In the genomic region with DNA sequence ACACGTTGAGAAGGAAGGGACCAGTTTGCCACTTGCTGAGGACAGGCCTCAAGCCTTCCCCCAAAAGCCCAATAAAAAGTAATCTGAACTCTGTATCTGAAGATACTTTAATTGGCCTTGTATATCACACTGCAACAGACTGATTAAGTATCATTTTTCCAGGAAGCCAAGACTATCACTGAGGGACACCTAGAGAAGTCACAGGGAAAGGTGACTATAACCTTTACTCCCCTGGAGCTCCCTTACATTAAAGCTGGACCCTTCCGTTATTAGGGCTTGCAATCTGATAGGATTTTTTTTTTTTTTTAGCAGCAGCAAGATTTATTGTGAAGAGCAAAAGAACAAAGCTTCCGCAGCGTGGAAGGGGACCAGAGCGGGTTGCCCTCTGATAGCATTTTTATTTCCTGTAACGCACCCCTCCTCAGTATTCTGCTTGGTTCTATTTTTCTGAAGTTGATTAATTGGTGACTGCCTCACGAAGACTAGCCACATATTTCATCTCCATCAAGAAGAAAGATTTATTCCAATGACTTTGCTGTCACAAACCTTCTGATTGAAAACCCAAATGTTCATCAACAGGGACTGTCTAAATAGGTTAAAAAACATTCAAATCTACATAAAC, we compare ENCODE assay signal across 28 cellular contexts. TPM values are rescaled to one million over a fixed set of nuclear protein-coding genes. Genes with fewer than 3 reads are reported as not detected.
DNase-seq lines count a peak whose midpoint lies in the region; ATAC-seq, FAIRE-seq and TF ChIP-seq lines count a peak whose summit lies in the region.
"Had no signal": no experiment of that assay in that cellular context is flagged by ENCODE, and none has a peak within 500 bp of the region (broad histone marks: within the 10 kb centered on the region; RNA-seq: fewer than 3 reads in every experiment).

No MANE protein-coding gene starts in this region.

- H3K4me1 ChIP-seq in HepG2 (ENCODE audit: insufficient read depth, low read length) = peaks cover 60% of the 10 kb centered on the region
- H3K4me1 ChIP-seq in right lobe of liver = peaks cover 0 to 23% (median 7%) of the 10 kb centered on the region in 4 donors
- peaks cover 9% of the 10 kb centered on the region for H3K4me1 ChIP-seq in CD4-positive, alpha-beta memory T cell (ENCODE audit: insufficient read depth, low read length)
- H3K4me1 ChIP-seq: uterus had no signal

- H3K27me3 ChIP-seq in HepG2 (ENCODE audit: control insufficient read depth in 1 of 2, insufficient read depth in 2 of 2, low read length in 2 of 2) = no peaks in the 10 kb centered on the region; a peak in 1 of 5 replicates
- no peaks in the 10 kb centered on the region for H3K27me3 ChIP-seq in right lobe of liver
- H3K27me3 ChIP-seq in CD4-positive, alpha-beta memory T cell (ENCODE audit: insufficient read depth, low read length) = peaks cover 8% of the 10 kb centered on the region
- no peaks in the 10 kb centered on the region for H3K27me3 ChIP-seq in MG63
- H3K27me3 ChIP-seq: sigmoid colon, SJCRH30, suprapubic skin, uterus had no signal

- no peak for FAIRE-seq in HepG2 (lab: Jason Lieb, UNC)
- FAIRE-seq: A204.1, GM12892, H54, keratinocyte had no signal

- H3K36me3 Mint-ChIP-seq in brain (no peaks in the 10 kb centered on the region), nephron (ENCODE audit: low read depth) (no peaks in the 10 kb centered on the region)
- H3K36me3 Mint-ChIP-seq in CD4-positive, alpha-beta memory T cell = no peaks in the 10 kb centered on the region
- H3K36me3 Mint-ChIP-seq: CD4-positive, CD25-positive, alpha-beta regulatory T cell; stimulated activated naive B cell treated with anti-CD40 and anti-IgM and Interleukin-4, amounts not matched to agents 10 μg/mL and 1 μg/mL and 100 μg/mL, for 72 hours; T-cell had no signal

- H3K27me3 Mint-ChIP-seq in brain = no peaks in the 10 kb centered on the region
- peaks cover 7% of the 10 kb centered on the region for H3K27me3 Mint-ChIP-seq in nephron (ENCODE audit: low read depth)
- H3K27me3 Mint-ChIP-seq in CD4-positive, alpha-beta memory T cell = peaks cover 26 to 35% of the 10 kb centered on the region in 2 donors

- TF ChIP-seq POLR2A in HepG2 (IDR thresholded peaks at IDR 0.05; ENCODE audit: insufficient read depth in 1 of 2, low read depth in 2 of 2, low read length in 2 of 2) = no peak
- TF ChIP-seq POLR2A in right lobe of liver (IDR thresholded peaks at IDR 0.05) = no peak

- H3K9me3 ChIP-seq in HepG2 (ENCODE audit: low read length) = no peaks in the 10 kb centered on the region
- H3K9me3 ChIP-seq in right lobe of liver = no peaks in the 10 kb centered on the region
- H3K9me3 ChIP-seq in CD4-positive, alpha-beta memory T cell (ENCODE audit: control insufficient read depth in 1 of 2, low read length in 2 of 2) = no peaks in the 10 kb centered on the region
- H3K9me3 ChIP-seq in MG63 = no peaks in the 10 kb centered on the region
- H3K9me3 ChIP-seq: lower lobe of right lung, sigmoid colon, SJCRH30, suprapubic skin, uterus had no signal

- H4K20me1 ChIP-seq in HepG2 (ENCODE audit: insufficient read depth, low read length) = peaks cover 26% of the 10 kb centered on the region

- POLR2A ChIA-PET in HepG2 (lab: Yijun Ruan, JAX) = no interaction called here
- POLR2A ChIA-PET in CD4-positive, alpha-beta memory T cell (lab: Charles Lee; ENCODE audit: partially characterized antibody) = no interaction called here

- H3K4me3 Mint-ChIP-seq in brain (peak overlapping the region; percentile 83 to 90 (median 84)), nephron (peak overlapping the region; percentile 82 to 88 (median 86))
- H3K4me3 Mint-ChIP-seq in CD4-positive, alpha-beta memory T cell = peak overlapping the region in 2 of 8 donors; percentile 27 to 28
- H3K4me3 Mint-ChIP-seq: activated CD8-positive, alpha-beta T cell treated with anti-CD3 and anti-CD28 coated beads for 36 hours; stimulated activated naive B cell treated with anti-CD40 and anti-IgM and Interleukin-4, amounts not matched to agents 10 μg/mL and 1 μg/mL and 100 μg/mL, for 72 hours had no signal

- H3K9me3 Mint-ChIP-seq in brain = no peaks in the 10 kb centered on the region
- H3K9me3 Mint-ChIP-seq in nephron = no peaks in the 10 kb centered on the region
- peaks cover 0 to 1% (median 0%) of the 10 kb centered on the region in 8 donors for H3K9me3 Mint-ChIP-seq in CD4-positive, alpha-beta memory T cell
- H3K9me3 Mint-ChIP-seq: activated CD8-positive, alpha-beta T cell treated with anti-CD3 and anti-CD28 coated beads for 36 hours; stimulated activated naive B cell treated with anti-CD40 and anti-IgM and Interleukin-4, amounts not matched to agents 10 μg/mL and 1 μg/mL and 100 μg/mL, for 72 hours; T-cell had no signal

- BruUV-seq in HepG2 (replicated peaks; lab: Mats Ljungman, UMichigan) = no TSS peak

- peak overlapping the region in 1 of 5 experiments; percentile 87 for H3K27ac Mint-ChIP-seq in brain
- H3K27ac Mint-ChIP-seq in nephron = peak overlapping the region in 1 of 3 experiments; percentile 57
- no peak overlapping the region for H3K27ac Mint-ChIP-seq in CD4-positive, alpha-beta memory T cell
- H3K27ac Mint-ChIP-seq: activated CD8-positive, alpha-beta T cell treated with anti-CD3 and anti-CD28 coated beads for 36 hours; stimulated activated naive B cell treated with anti-CD40 and anti-IgM and Interleukin-4, amounts not matched to agents 10 μg/mL and 1 μg/mL and 100 μg/mL, for 72 hours; T-cell had no signal

- H3K27ac ChIP-seq in HepG2 (ENCODE audit: extremely low read length, insufficient read depth, low read length) (no peak overlapping the region), right lobe of liver (peak overlapping the region in 1 of 3 donors; percentile 98)
- H3K27ac ChIP-seq in CD4-positive, alpha-beta memory T cell (ENCODE audit: low read depth, low read length) = no peak overlapping the region
- H3K27ac ChIP-seq: lower lobe of right lung, suprapubic skin, uterus had no signal

- no peak overlapping the region for H2AFZ ChIP-seq in HepG2 (ENCODE audit: low read length)

- no peak for DNase-seq in HepG2 (ENCODE audit: low spot score)
- DNase-seq in right lobe of liver = no peak
- DNase-seq in activated CD4-positive, alpha-beta T cell treated with anti-CD3 and anti-CD28 coated beads for 1 hour = no peak
- DNase-seq in CD4-positive, alpha-beta memory T cell = no peak
- no peak for DNase-seq in MG63
- DNase-seq: activated CD8-positive, alpha-beta T cell treated with anti-CD3 and anti-CD28 coated beads for 36 hours; activated effector memory CD4-positive, alpha-beta T cell treated with Interleukin-2 at 50 U/mL for 16 hours; CD4-positive, CD25-positive, alpha-beta regulatory T cell; DMS 273 treated with DMSO at 0.1 percent for 48 hours; KBM-7; lower lobe of right lung; NCI-H1105 treated with DMSO at 0.1 percent for 48 hours; NCI-H2029 treated with DMSO at 0.1 percent for 48 hours; NCI-H226; sigmoid colon; stimulated activated CD4-positive, alpha-beta T cell treated with anti-CD3 and anti-CD28 coated beads, Interleukin-15, amount 100 ng/mL, for 24 hours; stimulated activated naive B cell treated with anti-CD40 and anti-IgM and Interleukin-4, amounts not matched to agents 10 μg/mL and 1 μg/mL and 100 μg/mL, for 72 hours; T-cell; uterus had no signal

- peak overlapping the region; percentile 85 to 89 (median 87); a peak in 5 of 6 replicates for H3K4me3 ChIP-seq in HepG2 (replicated peaks in 1 of 3; ENCODE audit: insufficient read depth in 1 of 3, low read depth in 2 of 3, low read length in 3 of 3)
- no peak overlapping the region for H3K4me3 ChIP-seq in right lobe of liver
- no peak overlapping the region for H3K4me3 ChIP-seq in CD4-positive, alpha-beta memory T cell (ENCODE audit: low read length in 2 of 2)
- H3K4me3 ChIP-seq in MG63 = no peak overlapping the region
- H3K4me3 ChIP-seq: lower lobe of right lung, sigmoid colon, suprapubic skin, uterus had no signal

- TF ChIP-seq CTCF in HepG2 (CRISPR knock-in tag; IDR thresholded peaks at IDR 0.05) (no peak), right lobe of liver (IDR thresholded peaks at IDR 0.05) (no peak), brain (conservative IDR thresholded peaks at IDR 0.05) (no peak), nephron (IDR thresholded peaks at IDR 0.05; ENCODE audit: unreplicated experiment in 3 of 3) (no peak)

- H3K4me2 ChIP-seq in HepG2 (ENCODE audit: low read depth, low read length) = peak overlapping the region; percentile 82

- H3K79me2 ChIP-seq in HepG2 (ENCODE audit: insufficient read depth, low read length) = peaks cover 68% of the 10 kb centered on the region

- peaks cover 75% of the 10 kb centered on the region for H3K4me1 Mint-ChIP-seq in brain
- H3K4me1 Mint-ChIP-seq in nephron = peaks cover 46% of the 10 kb centered on the region
- peaks cover 4 to 6% (median 6%) of the 10 kb centered on the region in 4 donors for H3K4me1 Mint-ChIP-seq in CD4-positive, alpha-beta memory T cell

- intact Hi-C loops in HepG2 (cut with micrococcal nuclease; ENCODE audit: unreplicated experiment) = loop anchor here (5.0 kb wide), 2 partner anchors 35 to 165 kb away; a partner anchor contains a TSS
- intact Hi-C loops in right lobe of liver (cut with DNase I) = loop anchor here in 1 of 2 donors (5.0 kb wide), 1 partner anchor 50 kb away; no protein-coding TSS in a partner anchor
- intact Hi-C loops in CD4-positive, alpha-beta memory T cell (cut with micrococcal nuclease) = loop anchor here (10.0 kb wide), 1 partner anchor 592 kb away; no protein-coding TSS in a partner anchor

- H3K36me3 ChIP-seq in HepG2 (replicated peaks in 1 of 2; ENCODE audit: control insufficient read depth in 1 of 2, insufficient read depth in 2 of 2, low read length in 2 of 2) = no peaks in the 10 kb centered on the region
- H3K36me3 ChIP-seq in right lobe of liver = no peaks in the 10 kb centered on the region
- no peaks in the 10 kb centered on the region for H3K36me3 ChIP-seq in CD4-positive, alpha-beta memory T cell (ENCODE audit: insufficient read depth, low read length)
- no peaks in the 10 kb centered on the region for H3K36me3 ChIP-seq in MG63
- H3K36me3 ChIP-seq: lower lobe of right lung, sigmoid colon, SJCRH30, suprapubic skin, uterus had no signal

- TF ChIP-seq RAD21 in HepG2 (CRISPR knock-in tag; IDR thresholded peaks at IDR 0.05) = no peak

- TF ChIP-seq EP300 in HepG2 (IDR thresholded peaks at IDR 0.05; ENCODE audit: low read depth in 2 of 2, low read length in 2 of 2) (no peak), HepG2 (CRISPR knock-in tag; IDR thresholded peaks at IDR 0.05; ENCODE audit: borderline replicate concordance) (no peak)

- H3K9ac ChIP-seq in HepG2 (ENCODE audit: insufficient read depth, low read depth, low read length) = peak overlapping the region; percentile 83; the same call in 1 of the 2 replicates

- 78% methylated on average over 7 of the region's 7 CpGs for WGBS in HepG2 (ENCODE audit: low lambda C conversion rate)
- WGBS in right lobe of liver (ENCODE audit: insufficient coverage, low coverage, low lambda C conversion rate, missing lambda C conversion rate) = 73% methylated on average over 7 of the region's 7 CpGs

- CTCF ChIA-PET in HepG2 (lab: Yijun Ruan, JAX; ENCODE audit: low intra/inter-chr PET ratio, low total read pairs) = no interaction called here
- CTCF ChIA-PET in CD4-positive, alpha-beta memory T cell (lab: Charles Lee; ENCODE audit: partially characterized antibody) = no interaction called here

- in situ Hi-C loops in HepG2 (cut with HindIII; ENCODE audit: extremely low pct_ligation_motif_present, low pct_unique_long_range_greater_than_20kb) = no loop called here

- no peak for ATAC-seq in HepG2
- ATAC-seq in right lobe of liver = no peak
- no peak for ATAC-seq in GM18867 (IDR thresholded peaks at IDR 0.05; ENCODE audit: unreplicated experiment)
- ATAC-seq: activated CD8-positive, alpha-beta T cell treated with anti-CD3 and anti-CD28 coated beads for 36 hours; lower lobe of right lung; stimulated activated naive B cell treated with anti-CD40 and anti-IgM and Interleukin-4, amounts not matched to agents 10 μg/mL and 1 μg/mL and 100 μg/mL, for 72 hours; T-cell had no signal

RNA-seq across cellular contexts. Expression of a gene that starts 2.7 kb away (rescaled TPM):
- 33.3 and 37.7 TPM in 2 replicates for total RNA-seq in HepG2 (2016; rRNA removed; fragmentation: Illumina TruSeq; extraction: Trizol)
- total RNA-seq in HepG2 (2016; cell fraction: cytosol; rRNA removed; fragmentation: Illumina TruSeq; extraction: Trizol; ENCODE audit: low read depth) = 115 and 135 TPM in 2 replicates
- total RNA-seq in HepG2 (2016; cell fraction: insoluble cytoplasmic fraction; rRNA removed; fragmentation: Illumina TruSeq; extraction: Trizol) = 32.0 TPM in 2 replicates
- total RNA-seq in HepG2 (2016; cell fraction: membrane; rRNA removed; fragmentation: Illumina TruSeq; extraction: Trizol) = 92.9 and 108 TPM in 2 replicates
- total RNA-seq in HepG2 (2016; cell fraction: nucleus; rRNA removed; fragmentation: Illumina TruSeq; extraction: Trizol) = 28.9 and 39.6 TPM in 2 replicates
- 18.2 and 25.8 TPM in 2 replicates for polyA plus RNA-seq in HepG2 (2011; rRNA removed)
- 17.4 and 18.7 TPM in 2 replicates for polyA plus RNA-seq in HepG2 (2011; cell fraction: cytosol; rRNA removed)
- polyA plus RNA-seq in HepG2 (2011; cell fraction: nucleus; rRNA removed) = 25.0 and 28.4 TPM in 2 replicates
- polyA plus RNA-seq in HepG2 (2012) = 29.7 and 39.7 TPM in 2 replicates
- polyA plus RNA-seq in HepG2 (2016; cell fraction: cytosol; fragmentation: Illumina TruSeq; extraction: Trizol; ENCODE audit: low read depth) = 4.4 and 5.1 TPM in 2 replicates
- 24.1 and 26.7 TPM in 2 replicates for polyA plus RNA-seq in HepG2 (2016; cell fraction: insoluble cytoplasmic fraction; fragmentation: Illumina TruSeq; extraction: Trizol; ENCODE audit: low read depth)
- 12.9 and 13.7 TPM in 2 replicates for polyA plus RNA-seq in HepG2 (2016; cell fraction: membrane; fragmentation: Illumina TruSeq; extraction: Trizol; ENCODE audit: low read depth)
- polyA plus RNA-seq in HepG2 (2016; cell fraction: nucleus; fragmentation: Illumina TruSeq; extraction: Trizol; ENCODE audit: insufficient read depth, low read depth) = 32.8 and 35.5 TPM in 2 replicates
- 15.3 and 46.1 TPM in 2 replicates for polyA minus RNA-seq in HepG2 (2011; rRNA and poly(A)+ RNA removed; ENCODE audit: low replicate concordance)
- 36.8 and 41.4 TPM in 2 replicates for polyA minus RNA-seq in HepG2 (2011; cell fraction: cytosol; rRNA and poly(A)+ RNA removed)
- polyA minus RNA-seq in HepG2 (2011; cell fraction: nucleus; rRNA and poly(A)+ RNA removed) = 47.4 and 54.7 TPM in 2 replicates
- total RNA-seq in right lobe of liver = 10 to 100 TPM; 13.7 to 38.0 (median 25.7) TPM
- polyA plus RNA-seq in brain (ENCODE audit: insufficient read depth, low read depth, low replicate concordance) = 5.7 TPM
- 10 to 100 TPM; 15.8 to 17.1 TPM for total RNA-seq in CD4-positive, alpha-beta memory T cell
- 10 to 100 TPM; 10.6 to 10.7 TPM for polyA plus RNA-seq in CD4-positive, alpha-beta memory T cell
- 4.0 and 14.8 TPM in 2 replicates for total RNA-seq in MG63 (2014; rRNA removed; shearing (Covaris generic); ENCODE audit: low replicate concordance)

RNA-seq across cellular contexts. Expression of a gene that starts 38.2 kb away (rescaled TPM):
- total RNA-seq in HepG2 (2016; rRNA removed; fragmentation: Illumina TruSeq; extraction: Trizol) = 11.7 and 13.2 TPM in 2 replicates
- total RNA-seq in HepG2 (2016; cell fraction: cytosol; rRNA removed; fragmentation: Illumina TruSeq; extraction: Trizol; ENCODE audit: low read depth) = 15.9 and 16.8 TPM in 2 replicates
- 10.6 and 12.1 TPM in 2 replicates for total RNA-seq in HepG2 (2016; cell fraction: insoluble cytoplasmic fraction; rRNA removed; fragmentation: Illumina TruSeq; extraction: Trizol)
- total RNA-seq in HepG2 (2016; cell fraction: membrane; rRNA removed; fragmentation: Illumina TruSeq; extraction: Trizol) = 24.0 and 25.3 TPM in 2 replicates
- 6.0 and 7.6 TPM in 2 replicates for total RNA-seq in HepG2 (2016; cell fraction: nucleus; rRNA removed; fragmentation: Illumina TruSeq; extraction: Trizol)
- polyA plus RNA-seq in HepG2 (2011; rRNA removed) = 8.6 and 11.0 TPM in 2 replicates
- polyA plus RNA-seq in HepG2 (2011; cell fraction: cytosol; rRNA removed) = 5.9 and 7.2 TPM in 2 replicates
- 2.4 TPM in 2 replicates for polyA plus RNA-seq in HepG2 (2011; cell fraction: nucleus; rRNA removed)
- 8.8 TPM in 2 replicates for polyA plus RNA-seq in HepG2 (2012)
- 20.7 and 22.7 TPM in 2 replicates for polyA plus RNA-seq in HepG2 (2016; cell fraction: cytosol; fragmentation: Illumina TruSeq; extraction: Trizol; ENCODE audit: low read depth)
- 11.9 and 12.8 TPM in 2 replicates for polyA plus RNA-seq in HepG2 (2016; cell fraction: insoluble cytoplasmic fraction; fragmentation: Illumina TruSeq; extraction: Trizol; ENCODE audit: low read depth)
- polyA plus RNA-seq in HepG2 (2016; cell fraction: membrane; fragmentation: Illumina TruSeq; extraction: Trizol; ENCODE audit: low read depth) = 23.2 and 23.8 TPM in 2 replicates
- polyA plus RNA-seq in HepG2 (2016; cell fraction: nucleus; fragmentation: Illumina TruSeq; extraction: Trizol; ENCODE audit: insufficient read depth, low read depth) = 9.7 and 12.0 TPM in 2 replicates
- polyA minus RNA-seq in HepG2 (2011; rRNA and poly(A)+ RNA removed; ENCODE audit: low replicate concordance) = 4.7 and 8.0 TPM in 2 replicates
- polyA minus RNA-seq in HepG2 (2011; cell fraction: cytosol; rRNA and poly(A)+ RNA removed) = 6.9 and 8.5 TPM in 2 replicates
- polyA minus RNA-seq in HepG2 (2011; cell fraction: nucleus; rRNA and poly(A)+ RNA removed) = 3.1 and 3.7 TPM in 2 replicates
- 10 to 100 TPM in 1 of 6 experiments, 1 to 10 TPM in 5; 2.9 to 10.7 (median 5.6) TPM for total RNA-seq in right lobe of liver
- 3.9 TPM for polyA plus RNA-seq in brain (ENCODE audit: insufficient read depth, low read depth, low replicate concordance)
- total RNA-seq in CD4-positive, alpha-beta memory T cell = 10 to 100 TPM; 11.5 to 12.4 TPM
- 10 to 100 TPM; 10.7 to 13.8 TPM for polyA plus RNA-seq in CD4-positive, alpha-beta memory T cell
- 15.6 and 20.3 TPM in 2 replicates for total RNA-seq in MG63 (2014; rRNA removed; shearing (Covaris generic); ENCODE audit: low replicate concordance)

Comparison
In these comparisons a context has a peak if more than half of its experiments do, and no peak if none do; other contexts are left out.
1. H3K4me3 ChIP-seq: peak in HepG2 (3 of 3); none in right lobe of liver (0 of 3), CD4-positive, alpha-beta memory T cell (0 of 2) and MG63 (single experiment).